Comparison of ENCODE assay signal across 17 cellular contexts in genomic region chr1:93588955-93589354, GRCh38.
A peak's percentile ranks its signal among the peaks of the same experiment; 100 is the strongest.
DNase-seq lines count a peak whose midpoint lies in the region; ATAC-seq and TF ChIP-seq lines count a peak whose summit lies in the region.
"Had no signal": no experiment of that assay in that cellular context is flagged by ENCODE, and none has a peak within 500 bp of the region (broad histone marks: within the 10 kb centered on the region; RNA-seq: fewer than 3 reads in every experiment).

No MANE protein-coding gene starts in this region.

- H3K9me3 ChIP-seq in breast epithelium = no peaks in the 10 kb centered on the region
- H3K9me3 ChIP-seq in mammary epithelial cell (replicated peaks; ENCODE audit: insufficient read depth, low read length) = no peaks in the 10 kb centered on the region
- no peaks in the 10 kb centered on the region for H3K9me3 ChIP-seq in neural progenitor cell (ENCODE audit: low read depth)
- no peaks in the 10 kb centered on the region for H3K9me3 ChIP-seq in upper lobe of left lung
- H3K9me3 ChIP-seq: BE2C, SJCRH30 had no signal

- dilution Hi-C loops in mammary epithelial cell (cut with HindIII; ENCODE audit: low sequenced_read_pairs) = no loop called here

- H3K4me3 Mint-ChIP-seq in neural progenitor cell (no peak overlapping the region), glutamatergic neuron (ENCODE audit: unreplicated experiment) (no peak overlapping the region)
- H3K4me3 Mint-ChIP-seq: CD4-positive, alpha-beta T cell had no signal

- H3K4me3 ChIP-seq in breast epithelium = no peak overlapping the region
- no peak overlapping the region for H3K4me3 ChIP-seq in mammary epithelial cell (replicated peaks in 1 of 3; ENCODE audit: insufficient read depth in 1 of 3, low read depth in 2 of 3, low read length in 3 of 3)
- H3K4me3 ChIP-seq in neural progenitor cell = no peak overlapping the region
- H3K4me3 ChIP-seq in upper lobe of left lung = no peak overlapping the region
- H3K4me3 ChIP-seq: SJCRH30 had no signal

- intact Hi-C loops in breast epithelium (cut with DNase I; ENCODE audit: low total_unique reads) = no loop called here
- intact Hi-C loops in mammary epithelial cell (cut with micrococcal nuclease) = no loop called here

- H3K27me3 Mint-ChIP-seq in neural progenitor cell (ENCODE audit: insufficient read depth, low read depth) (peaks cover 4% of the 10 kb centered on the region), glutamatergic neuron (ENCODE audit: unreplicated experiment) (no peaks in the 10 kb centered on the region)
- H3K27me3 Mint-ChIP-seq: CD4-positive, alpha-beta T cell had no signal

- H3K9me3 Mint-ChIP-seq in neural progenitor cell (no peaks in the 10 kb centered on the region), glutamatergic neuron (ENCODE audit: unreplicated experiment) (peaks cover 6% of the 10 kb centered on the region)
- H3K9me3 Mint-ChIP-seq: CD4-positive, alpha-beta T cell had no signal

- H2AFZ ChIP-seq in mammary epithelial cell (ENCODE audit: low read depth, low read length) = no peak overlapping the region
- H2AFZ ChIP-seq in neural progenitor cell (replicated peaks) = no peak overlapping the region

- ATAC-seq in upper lobe of left lung (ENCODE audit: low FRiP score in 2 of 2) = no peak
- no peak for ATAC-seq in HG02973 (IDR thresholded peaks at IDR 0.05; ENCODE audit: unreplicated experiment)
- ATAC-seq: PC-3 had no signal

- no peak overlapping the region for H3K4me2 ChIP-seq in mammary epithelial cell (ENCODE audit: insufficient read depth, low read depth, low read length)
- no peak overlapping the region for H3K4me2 ChIP-seq in neural progenitor cell

- no peak for TF ChIP-seq EP300 in upper lobe of left lung (IDR thresholded peaks at IDR 0.05)

- in situ Hi-C loops in mammary epithelial cell (cut with MboI; ENCODE audit: low sequenced_read_pairs in 2 of 2) = no loop called here

- H3F3A ChIP-seq in neural progenitor cell (ENCODE audit: low read depth) = no peaks in the 10 kb centered on the region

- TF ChIP-seq POLR2A in breast epithelium (IDR thresholded peaks at IDR 0.05) (no peak), upper lobe of left lung (IDR thresholded peaks at IDR 0.05) (no peak)

- H3K36me3 ChIP-seq in breast epithelium (no peaks in the 10 kb centered on the region), mammary epithelial cell (ENCODE audit: insufficient read depth, low read length) (peaks cover 40% of the 10 kb centered on the region), neural progenitor cell (no peaks in the 10 kb centered on the region), upper lobe of left lung (peaks cover 0 to 59% (median 12%) of the 10 kb centered on the region in 4 donors)

- WGBS in mammary epithelial cell (ENCODE audit: low coverage, missing lambda C conversion rate) = 86% methylated on average over 15 of the region's 20 CpGs
- 95 to 98% methylated on average over 12 to 20 of the region's 20 CpGs for WGBS in upper lobe of left lung, 2 donors

- H3K27ac ChIP-seq in breast epithelium = peak overlapping the region; percentile 33 to 89
- no peak overlapping the region for H3K27ac ChIP-seq in mammary epithelial cell (ENCODE audit: insufficient read depth, low read depth, low read length)
- H3K27ac ChIP-seq in VCaP = peak overlapping the region; percentile 99; the same call in 1 of the 2 replicates
- H3K27ac ChIP-seq in neural progenitor cell = no peak overlapping the region
- peak overlapping the region in 3 of 4 donors; percentile 21 to 41 (median 23) for H3K27ac ChIP-seq in upper lobe of left lung
- H3K27ac ChIP-seq: SJCRH30 had no signal

- DNase-seq in breast epithelium (ENCODE audit: low spot score in 2 of 2) (no peak), mammary epithelial cell (no peak), neural progenitor cell (ENCODE audit: low spot score) (no peak), upper lobe of left lung (peak in 1 of 2 donors; percentile 53), AG08396 (ENCODE audit: low spot score) (no peak), glutamatergic neuron (no peak)
- DNase-seq: 8988T; BE2C; CD4-positive, alpha-beta T cell; NCI-H1417; NCI-H187 treated with DMSO at 0.1 percent for 48 hours; NCI-H226; NCI-H524; PC-3; SJCRH30 had no signal

- peaks cover under 1 to 22% of the 10 kb centered on the region in 2 donors for H3K4me1 ChIP-seq in breast epithelium
- H3K4me1 ChIP-seq in mammary epithelial cell (ENCODE audit: insufficient read depth, low read length) = peaks cover 65% of the 10 kb centered on the region
- peaks cover 2% of the 10 kb centered on the region for H3K4me1 ChIP-seq in neural progenitor cell
- H3K4me1 ChIP-seq in upper lobe of left lung = peaks cover 8 to 37% (median 35%) of the 10 kb centered on the region in 4 donors

- CTCF ChIA-PET in mammary epithelial cell (lab: Charles Lee; ENCODE audit: low non-redundant PET) = no interaction called here

- H3K27me3 ChIP-seq in breast epithelium (no peaks in the 10 kb centered on the region), mammary epithelial cell (ENCODE audit: insufficient read depth, low read length) (no peaks in the 10 kb centered on the region), neural progenitor cell (no peaks in the 10 kb centered on the region), upper lobe of left lung (no peaks in the 10 kb centered on the region)
- H3K27me3 ChIP-seq: BE2C, SJCRH30 had no signal

- peaks cover 94% of the 10 kb centered on the region for H3K79me2 ChIP-seq in mammary epithelial cell (ENCODE audit: insufficient read depth, low read length)
- H3K79me2 ChIP-seq in neural progenitor cell (ENCODE audit: low read depth) = no peaks in the 10 kb centered on the region

- peaks cover 26% of the 10 kb centered on the region for H3K36me3 Mint-ChIP-seq in neural progenitor cell
- H3K36me3 Mint-ChIP-seq in glutamatergic neuron (ENCODE audit: unreplicated experiment) = no peaks in the 10 kb centered on the region

- H3K9ac ChIP-seq in mammary epithelial cell (ENCODE audit: insufficient read depth, low read length) (no peak overlapping the region), neural progenitor cell (no peak overlapping the region)

- H4K20me1 ChIP-seq in mammary epithelial cell (ENCODE audit: insufficient read depth, low read length) (peaks cover under 1% of the 10 kb centered on the region), neural progenitor cell (ENCODE audit: low read depth) (no peaks in the 10 kb centered on the region)

- TF ChIP-seq CTCF in breast epithelium (IDR thresholded peaks at IDR 0.05) = no peak
- no peak for TF ChIP-seq CTCF in mammary epithelial cell (conservative IDR thresholded peaks at IDR 0.05 in 1 of 2, IDR thresholded peaks at IDR 0.05 in 1 of 2; ENCODE audit: extremely low read depth in 1 of 2, insufficient read depth in 1 of 2, low read depth in 1 of 2, low read length in 2 of 2)
- no peak for TF ChIP-seq CTCF in VCaP (conservative IDR thresholded peaks at IDR 0.05)
- no peak for TF ChIP-seq CTCF in neural progenitor cell (IDR thresholded peaks at IDR 0.05)
- TF ChIP-seq CTCF in upper lobe of left lung (IDR thresholded peaks at IDR 0.05) = no peak
- TF ChIP-seq CTCF in glutamatergic neuron (IDR thresholded peaks at IDR 0.05; ENCODE audit: partially characterized antibody, unreplicated experiment) = no peak

- BruUV-seq in mammary epithelial cell (replicated peaks; lab: Mats Ljungman, UMichigan) = no TSS peak

- H3K27ac Mint-ChIP-seq in neural progenitor cell (peak overlapping the region; percentile 34), glutamatergic neuron (ENCODE audit: unreplicated experiment) (no peak overlapping the region)
- H3K27ac Mint-ChIP-seq: CD4-positive, alpha-beta T cell had no signal

- H3K4me1 Mint-ChIP-seq in neural progenitor cell = peaks cover 15% of the 10 kb centered on the region
- H3K4me1 Mint-ChIP-seq in glutamatergic neuron (ENCODE audit: low read depth, unreplicated experiment) = peaks cover 42% of the 10 kb centered on the region

Comparison
In these comparisons a context has a peak if more than half of its experiments do, and no peak if none do; other contexts are left out.
1. H3K27ac ChIP-seq: peak in breast epithelium (2 of 2), VCaP (single experiment) and upper lobe of left lung (3 of 4); none in mammary epithelial cell (single experiment) and neural progenitor cell (single experiment).